ENCODE assay signal across 1 cellular context in genomic region chr1:76470166-76470565, GRCh38.
TF ChIP-seq lines count a peak whose summit lies in the region.

No MANE protein-coding gene starts in this region.

TF ChIP-seq in IMR-90, 13 proteins besides CTCF, POLR2A, EP300 and RAD21:
- TF ChIP-seq FOS (IDR thresholded peaks at IDR 0.05; ENCODE audit: low read depth, low read length) (no peak), MXI1 (IDR thresholded peaks at IDR 0.05; ENCODE audit: borderline replicate concordance, low read depth, low read length) (no peak), MAZ (IDR thresholded peaks at IDR 0.05; ENCODE audit: borderline replicate concordance, low read depth, low read length) (no peak), CEBPB (IDR thresholded peaks at IDR 0.05; ENCODE audit: low read depth, low read length) (no peak), MAFK (IDR thresholded peaks at IDR 0.05; ENCODE audit: low read depth, low read length) (no peak), CHD1 (IDR thresholded peaks at IDR 0.05; ENCODE audit: low read depth, low read length) (no peak), NFE2L2 (IDR thresholded peaks at IDR 0.05; ENCODE audit: low read depth, low read length) (no peak), ELK1 (IDR thresholded peaks at IDR 0.05; ENCODE audit: borderline replicate concordance, low read depth, low read length) (no peak), RFX5 (IDR thresholded peaks at IDR 0.05; ENCODE audit: low read depth, low read length) (no peak), BHLHE40 (IDR thresholded peaks at IDR 0.05; ENCODE audit: low read depth, low read length) (no peak), RCOR1 (IDR thresholded peaks at IDR 0.05; ENCODE audit: insufficient replicate concordance, low read length) (no peak), SMC3 (IDR thresholded peaks at IDR 0.05; ENCODE audit: low read depth, low read length) (no peak)
- TF ChIP-seq, protein P1, sequence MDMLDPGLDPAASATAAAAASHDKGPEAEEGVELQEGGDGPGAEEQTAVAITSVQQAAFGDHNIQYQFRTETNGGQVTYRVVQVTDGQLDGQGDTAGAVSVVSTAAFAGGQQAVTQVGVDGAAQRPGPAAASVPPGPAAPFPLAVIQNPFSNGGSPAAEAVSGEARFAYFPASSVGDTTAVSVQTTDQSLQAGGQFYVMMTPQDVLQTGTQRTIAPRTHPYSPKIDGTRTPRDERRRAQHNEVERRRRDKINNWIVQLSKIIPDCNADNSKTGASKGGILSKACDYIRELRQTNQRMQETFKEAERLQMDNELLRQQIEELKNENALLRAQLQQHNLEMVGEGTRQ (IDR thresholded peaks at IDR 0.05; ENCODE audit: low read depth, low read length) = no peak
